1 cellular context compared by ENCODE assay signal in genomic region chr5:178269499-178269898, GRCh38.
TF ChIP-seq lines count a peak whose summit lies in the region.

No MANE protein-coding gene starts in this region.

TF ChIP-seq in HEK293, 187 proteins besides CTCF, POLR2A, EP300 and RAD21 (continued from another document):
- TF ChIP-seq ELK4 (IDR thresholded peaks at IDR 0.05; ENCODE audit: borderline replicate concordance, low read depth, low read length): no peak
- TF ChIP-seq BCL6B (tag by site-specific recombination; IDR thresholded peaks at IDR 0.05): no peak
- TF ChIP-seq ZFP41 (tag by site-specific recombination; IDR thresholded peaks at IDR 0.05; ENCODE audit: borderline replicate concordance): no peak
- peak; percentile 77 for TF ChIP-seq EGR2 (tag by site-specific recombination; IDR thresholded peaks at IDR 0.05; ENCODE audit: low read depth)
- no peak for TF ChIP-seq ZNF830 (tag by site-specific recombination; IDR thresholded peaks at IDR 0.05; ENCODE audit: low read depth)
- no peak for TF ChIP-seq ZNF792 (tag by site-specific recombination; IDR thresholded peaks at IDR 0.05)
- no peak for TF ChIP-seq SCRT1 (tag by site-specific recombination; IDR thresholded peaks at IDR 0.05; ENCODE audit: borderline replicate concordance)
- TF ChIP-seq ZNF132 (tag by site-specific recombination; IDR thresholded peaks at IDR 0.05; ENCODE audit: borderline replicate concordance): no peak
- TF ChIP-seq ZNF544 (tag by site-specific recombination; IDR thresholded peaks at IDR 0.05): no peak
- no peak for TF ChIP-seq ZNF121 (tag by site-specific recombination; IDR thresholded peaks at IDR 0.05)
